Comparison of ENCODE assay signal across 20 cellular contexts in the genomic region with DNA sequence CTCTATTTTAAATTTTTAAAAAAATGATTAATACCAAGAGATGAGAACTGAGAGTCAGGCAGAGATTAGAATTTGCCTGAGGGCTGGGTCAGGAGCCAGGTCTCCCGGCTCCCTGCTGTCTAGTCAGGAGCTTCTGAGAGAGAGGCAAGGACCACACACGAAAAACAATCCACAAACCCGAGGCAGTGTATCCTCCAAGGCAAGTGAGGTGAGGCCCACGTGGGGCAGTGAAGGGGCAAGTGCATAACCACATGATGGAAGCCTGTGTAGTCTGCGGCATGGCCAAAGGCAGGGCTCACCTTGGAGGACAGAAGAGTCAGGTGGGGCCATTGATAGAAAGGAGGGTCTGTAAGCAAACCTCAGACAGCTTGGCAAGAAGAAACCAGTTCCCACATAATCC.
A peak's percentile ranks its signal among the peaks of the same experiment; 100 is the strongest.
DNase-seq lines count a peak whose midpoint lies in the region; ATAC-seq, FAIRE-seq and TF ChIP-seq lines count a peak whose summit lies in the region.
"Had no signal": no experiment of that assay in that cellular context is flagged by ENCODE, and none has a peak within 500 bp of the region (broad histone marks: within the 10 kb centered on the region; RNA-seq: fewer than 3 reads in every experiment).

No MANE protein-coding gene starts in this region.

- no peak overlapping the region for H3K14ac ChIP-seq in neuronal stem cell (ENCODE audit: low read length)

- H3K4me1 ChIP-seq in HepG2 (ENCODE audit: insufficient read depth, low read length) (peaks cover 3% of the 10 kb centered on the region; the same call in 1 of the 2 replicates), neuronal stem cell (ENCODE audit: control insufficient read depth in 2 of 2, insufficient read depth in 1 of 2, low read depth in 1 of 2, low read length in 2 of 2) (peaks cover 17 to 49% of the 10 kb centered on the region in 2 donors), spleen (peaks cover 0 to 17% (median 6%) of the 10 kb centered on the region in 6 donors)

- no peaks in the 10 kb centered on the region for H3K9me3 ChIP-seq in HepG2 (ENCODE audit: low read length)
- no peaks in the 10 kb centered on the region for H3K9me3 ChIP-seq in neuronal stem cell (replicated peaks in 1 of 2; ENCODE audit: control insufficient read depth in 2 of 2, insufficient read depth in 1 of 2, low read depth in 1 of 2, low read length in 2 of 2)
- no peaks in the 10 kb centered on the region for H3K9me3 ChIP-seq in spleen
- H3K9me3 ChIP-seq: BLaER1 had no signal

- H2BK12ac ChIP-seq in neuronal stem cell (ENCODE audit: low read length) = no peak overlapping the region

- FAIRE-seq in HepG2 (lab: Jason Lieb, UNC) = no peak
- FAIRE-seq: HTR-8/SVneo had no signal

- TF ChIP-seq EP300 in HepG2 (IDR thresholded peaks at IDR 0.05; ENCODE audit: low read depth in 2 of 2, low read length in 2 of 2) = no peak
- TF ChIP-seq EP300 in HepG2 (CRISPR knock-in tag; IDR thresholded peaks at IDR 0.05; ENCODE audit: borderline replicate concordance) = no peak

- in situ Hi-C loops in HepG2 (cut with HindIII; ENCODE audit: extremely low pct_ligation_motif_present, low pct_unique_long_range_greater_than_20kb) = no loop called here

- no peaks in the 10 kb centered on the region for H3K79me1 ChIP-seq in neuronal stem cell (ENCODE audit: low read depth, low read length)

- H2AK5ac ChIP-seq in neuronal stem cell (ENCODE audit: low read depth, low read length) = no peak overlapping the region

- H3K4me3 ChIP-seq in HepG2 (replicated peaks in 1 of 3; ENCODE audit: insufficient read depth in 1 of 3, low read depth in 2 of 3, low read length in 3 of 3) (no peak overlapping the region), neuronal stem cell (ENCODE audit: low read length in 2 of 2) (no peak overlapping the region), spleen (no peak overlapping the region)
- H3K4me3 ChIP-seq: BLaER1 had no signal

- H3K4me1 Mint-ChIP-seq in chondrocyte (ENCODE audit: low read depth) = peaks cover 12% of the 10 kb centered on the region
- H3K4me1 Mint-ChIP-seq: CD14-positive monocyte had no signal

- no peak overlapping the region for H4K91ac ChIP-seq in neuronal stem cell (ENCODE audit: low read depth, low read length, poor library complexity)

- peak; percentile 40 for DNase-seq in chondrocyte (ENCODE audit: low spot score)
- no peak for DNase-seq in HepG2 (ENCODE audit: low spot score)
- no peak for DNase-seq in neuronal stem cell (ENCODE audit: low spot score)
- DNase-seq in spleen = peak; percentile 22
- no peak for DNase-seq in activated CD8-positive, alpha-beta memory T cell treated with anti-CD3 and anti-CD28 coated beads for 24 hours
- no peak for DNase-seq in SW480 (ENCODE audit: low spot score)
- DNase-seq in glomerular visceral epithelial cell (ENCODE audit: extremely low spot score) = no peak
- no peak for DNase-seq in NCI-H524 (lab: John Stamatoyannopoulos, UW)
- DNase-seq: 8988T; Calu3; CD4-positive, alpha-beta memory T cell; DMS79 treated with DMSO at 0.1 percent for 48 hours; GF-D8; GOT3; H7; HFFc6 had no signal

- TF ChIP-seq POLR2A in HepG2 (IDR thresholded peaks at IDR 0.05; ENCODE audit: insufficient read depth in 1 of 2, low read depth in 2 of 2, low read length in 2 of 2) = no peak
- no peak for TF ChIP-seq POLR2A in spleen (IDR thresholded peaks at IDR 0.05)

- H2BK120ac ChIP-seq in neuronal stem cell (ENCODE audit: low read depth, low read length) = no peak overlapping the region

- no TSS peak for BruUV-seq in HepG2 (replicated peaks; lab: Mats Ljungman, UMichigan)

- H3K4me2 ChIP-seq in HepG2 (ENCODE audit: low read depth, low read length) (no peak overlapping the region), neuronal stem cell (ENCODE audit: insufficient read depth, low read length, poor library complexity, severe bottlenecking) (no peak overlapping the region)
- H3K4me2 ChIP-seq: BLaER1 had no signal

- H3K36me3 ChIP-seq in HepG2 (replicated peaks in 1 of 2; ENCODE audit: control insufficient read depth in 1 of 2, insufficient read depth in 2 of 2, low read length in 2 of 2) (no peaks in the 10 kb centered on the region), neuronal stem cell (replicated peaks in 1 of 2; ENCODE audit: control insufficient read depth in 2 of 2, insufficient read depth in 2 of 2, low read length in 2 of 2) (no peaks in the 10 kb centered on the region), spleen (peaks cover 0 to 3% (median 0%) of the 10 kb centered on the region in 6 donors)
- H3K36me3 ChIP-seq: BLaER1 had no signal

- peak overlapping the region; percentile 62 for H3K18ac ChIP-seq in neuronal stem cell (ENCODE audit: low read length)

- H4K20me1 ChIP-seq in HepG2 (ENCODE audit: insufficient read depth, low read length) = no peaks in the 10 kb centered on the region
- H4K20me1 ChIP-seq: BLaER1 had no signal

- no peak for TF ChIP-seq RAD21 in HepG2 (CRISPR knock-in tag; IDR thresholded peaks at IDR 0.05)

- no peak overlapping the region for H3K4ac ChIP-seq in neuronal stem cell (ENCODE audit: low read length)

- no peak for ATAC-seq in HepG2
- ATAC-seq: HCT116 had no signal

- H3K9ac ChIP-seq in HepG2 (ENCODE audit: insufficient read depth, low read depth, low read length) (no peak overlapping the region), neuronal stem cell (ENCODE audit: low read depth, low read length, poor library complexity) (no peak overlapping the region)
- H3K9ac ChIP-seq: BLaER1 had no signal

- no peak overlapping the region for H3K4me3 Mint-ChIP-seq in chondrocyte (ENCODE audit: unreplicated experiment)
- H3K4me3 Mint-ChIP-seq: CD14-positive monocyte; CD4-positive, alpha-beta memory T cell; HFFc6 had no signal

- no peak overlapping the region for H2AFZ ChIP-seq in HepG2 (ENCODE audit: low read length)
- H2AFZ ChIP-seq in neuronal stem cell (ENCODE audit: low read length) = no peak overlapping the region

- no peaks in the 10 kb centered on the region for H3K36me3 Mint-ChIP-seq in chondrocyte (ENCODE audit: low read depth)
- H3K36me3 Mint-ChIP-seq: CD14-positive monocyte; CD4-positive, alpha-beta memory T cell had no signal

- 64% methylated on average over 5 of the region's 5 CpGs for WGBS in HepG2 (ENCODE audit: low lambda C conversion rate)
- no CpG with 5 or more reads among the region's 5 CpGs for WGBS in neuronal stem cell (ENCODE audit: extremely low coverage in 2 of 2, insufficient read length in 2 of 2, insufficient replicate concordance in 1 of 2), 2 donors
- WGBS in spleen, 5 donors = 79 to 89% (median 84%) methylated on average over 5 of the region's 5 CpGs

- H3K27me3 Mint-ChIP-seq in chondrocyte (ENCODE audit: low read depth) = peaks cover 6% of the 10 kb centered on the region

- CTCF ChIA-PET in HepG2 (lab: Yijun Ruan, JAX; ENCODE audit: low intra/inter-chr PET ratio, low total read pairs) = no interaction called here

- H2BK5ac ChIP-seq in neuronal stem cell (ENCODE audit: low read length) = no peak overlapping the region

- no peak overlapping the region for H2BK15ac ChIP-seq in neuronal stem cell (ENCODE audit: low read length)

- intact Hi-C loops in HepG2 (cut with micrococcal nuclease; ENCODE audit: unreplicated experiment) (no loop called here), spleen (cut with DNase I; ENCODE audit: low total_unique reads) (no loop called here)

- POLR2A ChIA-PET in HepG2 (lab: Yijun Ruan, JAX) = no interaction called here

- no peaks in the 10 kb centered on the region for H3K27me3 ChIP-seq in HepG2 (ENCODE audit: control insufficient read depth in 1 of 2, insufficient read depth in 2 of 2, low read length in 2 of 2)
- no peaks in the 10 kb centered on the region for H3K27me3 ChIP-seq in neuronal stem cell (ENCODE audit: control insufficient read depth in 3 of 3, insufficient read depth in 3 of 3, low read depth in 1 of 3, low read length in 3 of 3)
- H3K27me3 ChIP-seq in spleen (replicated peaks in 1 of 7) = peaks cover 0 to 22% (median 0%) of the 10 kb centered on the region in 7 donors
- H3K27me3 ChIP-seq: BLaER1 had no signal

- no peaks in the 10 kb centered on the region for H3K79me2 ChIP-seq in HepG2 (ENCODE audit: insufficient read depth, low read length)

- H3K27ac Mint-ChIP-seq in chondrocyte (ENCODE audit: unreplicated experiment) = no peak overlapping the region
- H3K27ac Mint-ChIP-seq: CD4-positive, alpha-beta memory T cell; HFFc6 had no signal

- H3K9me3 Mint-ChIP-seq in chondrocyte (ENCODE audit: low read depth) = no peaks in the 10 kb centered on the region

- H4K8ac ChIP-seq in neuronal stem cell (ENCODE audit: low read depth, low read length) = no peak overlapping the region

- H3K23ac ChIP-seq in neuronal stem cell (ENCODE audit: low read depth, low read length, poor library complexity) = no peak overlapping the region

- H3K27ac ChIP-seq in HepG2 (ENCODE audit: extremely low read length, insufficient read depth, low read length) (no peak overlapping the region), neuronal stem cell (replicated peaks; ENCODE audit: low read length) (no peak overlapping the region), spleen (no peak overlapping the region)
- H3K27ac ChIP-seq: BLaER1 had no signal

- TF ChIP-seq CTCF in chondrocyte (IDR thresholded peaks at IDR 0.05) (no peak), HepG2 (CRISPR knock-in tag; IDR thresholded peaks at IDR 0.05) (no peak), spleen (IDR thresholded peaks at IDR 0.05 in 8 of 11, conservative IDR thresholded peaks at IDR 0.05 in 3 of 11) (no peak)

TF ChIP-seq in HepG2, 621 proteins besides CTCF, POLR2A, EP300 and RAD21:
- TF ChIP-seq, protein P1, sequence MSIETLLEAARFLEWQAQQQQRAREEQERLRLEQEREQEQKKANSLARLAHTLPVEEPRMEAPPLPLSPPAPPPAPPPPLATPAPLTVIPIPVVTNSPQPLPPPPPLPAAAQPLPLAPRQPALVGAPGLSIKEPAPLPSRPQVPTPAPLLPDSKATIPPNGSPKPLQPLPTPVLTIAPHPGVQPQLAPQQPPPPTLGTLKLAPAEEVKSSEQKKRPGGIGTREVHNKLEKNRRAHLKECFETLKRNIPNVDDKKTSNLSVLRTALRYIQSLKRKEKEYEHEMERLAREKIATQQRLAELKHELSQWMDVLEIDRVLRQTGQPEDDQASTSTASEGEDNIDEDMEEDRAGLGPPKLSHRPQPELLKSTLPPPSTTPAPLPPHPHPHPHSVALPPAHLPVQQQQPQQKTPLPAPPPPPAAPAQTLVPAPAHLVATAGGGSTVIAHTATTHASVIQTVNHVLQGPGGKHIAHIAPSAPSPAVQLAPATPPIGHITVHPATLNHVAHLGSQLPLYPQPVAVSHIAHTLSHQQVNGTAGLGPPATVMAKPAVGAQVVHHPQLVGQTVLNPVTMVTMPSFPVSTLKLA (IDR thresholded peaks at IDR 0.05) = peak; percentile 54
- no peak for TF ChIP-seq ZNF564 (CRISPR knock-in tag; IDR thresholded peaks at IDR 0.05)

Comparison
In these comparisons a context has a peak if more than half of its experiments do, and no peak if none do; other contexts are left out.
1. DNase-seq: peak in chondrocyte (single experiment) and spleen (single experiment); none in HepG2 (single experiment), neuronal stem cell (single experiment), activated CD8-positive, alpha-beta memory T cell treated with anti-CD3 and anti-CD28 coated beads for 24 hours (single experiment), SW480 (single experiment), glomerular visceral epithelial cell (single experiment) and NCI-H524 (0 of 2).